ENCODE assay signal across 14 cellular contexts in genomic region chr6:52534966-52535390, GRCh38. TPM values are rescaled to one million over a fixed set of nuclear protein-coding genes. Genes with fewer than 3 reads are reported as not detected.
DNase-seq lines count a peak whose midpoint lies in the region; ATAC-seq lines count a peak whose summit lies in the region.
"Had no signal": no experiment of that assay in that cellular context is flagged by ENCODE, and none has a peak within 500 bp of the region (broad histone marks: within the 10 kb centered on the region; RNA-seq: fewer than 3 reads in every experiment).

No MANE protein-coding gene starts in this region.

- peaks cover 4% of the 10 kb centered on the region for H3K36me3 Mint-ChIP-seq in activated CD4-positive, alpha-beta T cell treated with anti-CD3 and anti-CD28 coated beads, Interleukin-2, amount 10 ng/mL, durations not matched to agents 7 days and 5 days (ENCODE audit: low read depth)
- H3K36me3 Mint-ChIP-seq in activated CD4-positive, alpha-beta memory T cell treated with anti-CD3 and anti-CD28 coated beads for 36 hours, result peaks cover 5% of the 10 kb centered on the region

- peak overlapping the region; percentile 83 for H3K27ac Mint-ChIP-seq in activated CD4-positive, alpha-beta T cell treated with anti-CD3 and anti-CD28 coated beads, Interleukin-2, amount 10 ng/mL, durations not matched to agents 7 days and 5 days
- no peak overlapping the region for H3K27ac Mint-ChIP-seq in activated CD4-positive, alpha-beta memory T cell treated with anti-CD3 and anti-CD28 coated beads for 36 hours

- intact Hi-C loops in activated CD4-positive, alpha-beta memory T cell treated with anti-CD3 and anti-CD28 coated beads for 36 hours (cut with micrococcal nuclease), result no loop called here

- ATAC-seq in HG02884 (IDR thresholded peaks at IDR 0.05; ENCODE audit: unreplicated experiment) (peak; percentile 32), GM21381 (IDR thresholded peaks at IDR 0.05; ENCODE audit: unreplicated experiment) (no peak)
- ATAC-seq: A549, esophagus mucosa had no signal

- CTCF ChIA-PET in activated CD4-positive, alpha-beta T cell treated with anti-CD3 and anti-CD28 coated beads, Interleukin-2, amount 10 ng/mL, durations not matched to agents 7 days and 5 days (lab: Charles Lee), result interaction anchor here (1.1 to 3.4 kb wide), 3 partner anchors 11 to 115 kb away, joined by 3 to 11 read pairs (median 4); partner anchors contain the start of gene EFHC1
- CTCF ChIA-PET in activated CD4-positive, alpha-beta memory T cell treated with anti-CD3 and anti-CD28 coated beads for 36 hours (lab: Charles Lee), result no interaction called here

- no peaks in the 10 kb centered on the region for H3K9me3 ChIP-seq in SJCRH30 (replicated peaks)
- H3K9me3 ChIP-seq: A549, neutrophil, tibial artery had no signal

- peaks cover 49% of the 10 kb centered on the region for H3K4me1 Mint-ChIP-seq in activated CD4-positive, alpha-beta T cell treated with anti-CD3 and anti-CD28 coated beads, Interleukin-2, amount 10 ng/mL, durations not matched to agents 7 days and 5 days
- peaks cover 38% of the 10 kb centered on the region for H3K4me1 Mint-ChIP-seq in activated CD4-positive, alpha-beta memory T cell treated with anti-CD3 and anti-CD28 coated beads for 36 hours (ENCODE audit: low read depth)

- no peak overlapping the region for H3K4me3 ChIP-seq in SJCRH30
- H3K4me3 ChIP-seq: A549, tibial artery had no signal

- H3K27me3 Mint-ChIP-seq in activated CD4-positive, alpha-beta T cell treated with anti-CD3 and anti-CD28 coated beads, Interleukin-2, amount 10 ng/mL, durations not matched to agents 7 days and 5 days, result no peaks in the 10 kb centered on the region
- no peaks in the 10 kb centered on the region for H3K27me3 Mint-ChIP-seq in activated CD4-positive, alpha-beta memory T cell treated with anti-CD3 and anti-CD28 coated beads for 36 hours

- peak; percentile 56 for DNase-seq in activated CD4-positive, alpha-beta T cell treated with anti-CD3 and anti-CD28 coated beads, Interleukin-2, amount 10 ng/mL, durations not matched to agents 7 days and 5 days
- DNase-seq in activated CD4-positive, alpha-beta T cell treated with anti-CD3 and anti-CD28 coated beads for 1 hour, result no peak
- DNase-seq in activated CD4-positive, alpha-beta memory T cell treated with anti-CD3 and anti-CD28 coated beads for 36 hours, result peak; percentile 64
- peak; percentile 14 to 30 for DNase-seq in stimulated activated CD8-positive, alpha-beta memory T cell treated with anti-CD3 and anti-CD28 coated beads, Interleukin-2, amount 100 ng/mL, for 48 hours (ENCODE audit: low read depth in 2 of 2)
- no peak for DNase-seq in SJCRH30
- DNase-seq in NCI-H524 treated with DMSO at 0.1 percent for 48 hours (lab: John Stamatoyannopoulos, UW), result no peak
- DNase-seq: OCI-M1; stimulated activated CD4-positive, alpha-beta T cell treated with anti-CD3 and anti-CD28 coated beads, Interleukin-2, amount 100 ng/mL, for 24 hours; tibial artery had no signal

- peaks cover 41% of the 10 kb centered on the region for H3K4me1 ChIP-seq in SJCRH30

- H3K4me3 Mint-ChIP-seq in activated CD4-positive, alpha-beta T cell treated with anti-CD3 and anti-CD28 coated beads, Interleukin-2, amount 10 ng/mL, durations not matched to agents 7 days and 5 days, result no peak overlapping the region
- H3K4me3 Mint-ChIP-seq in activated CD4-positive, alpha-beta memory T cell treated with anti-CD3 and anti-CD28 coated beads for 36 hours, result no peak overlapping the region

- peaks cover 12% of the 10 kb centered on the region for H3K36me3 ChIP-seq in SJCRH30

- H3K27ac ChIP-seq in SJCRH30, result no peak overlapping the region
- H3K27ac ChIP-seq: A549, neutrophil had no signal

- H3K27me3 ChIP-seq in SJCRH30, result no peaks in the 10 kb centered on the region
- H3K27me3 ChIP-seq: neutrophil, tibial artery had no signal

- POLR2A ChIA-PET in activated CD4-positive, alpha-beta T cell treated with anti-CD3 and anti-CD28 coated beads, Interleukin-2, amount 10 ng/mL, durations not matched to agents 7 days and 5 days (lab: Charles Lee), result no interaction called here
- POLR2A ChIA-PET in activated CD4-positive, alpha-beta memory T cell treated with anti-CD3 and anti-CD28 coated beads for 36 hours (lab: Charles Lee), result no interaction called here

- no peaks in the 10 kb centered on the region for H3K9me3 Mint-ChIP-seq in activated CD4-positive, alpha-beta T cell treated with anti-CD3 and anti-CD28 coated beads, Interleukin-2, amount 10 ng/mL, durations not matched to agents 7 days and 5 days
- H3K9me3 Mint-ChIP-seq in activated CD4-positive, alpha-beta memory T cell treated with anti-CD3 and anti-CD28 coated beads for 36 hours, result no peaks in the 10 kb centered on the region

RNA-seq across cellular contexts. Expression of gene TRAM2, which starts 41.9 kb away (rescaled TPM):
- 1 to 10 TPM; 9.0 to 9.4 TPM for total RNA-seq in activated CD4-positive, alpha-beta T cell treated with anti-CD3 and anti-CD28 coated beads, Interleukin-2, amount 10 ng/mL, durations not matched to agents 7 days and 5 days
- 1 to 10 TPM; 2.4 to 2.6 TPM for total RNA-seq in activated CD4-positive, alpha-beta memory T cell treated with anti-CD3 and anti-CD28 coated beads for 36 hours
- total RNA-seq in SJCRH30 (2014; rRNA removed; shearing (Covaris generic)), result 28.4 and 28.8 TPM in 2 replicates

Comparison
In these comparisons a context has a peak if more than half of its experiments do, and no peak if none do; other contexts are left out.
1. DNase-seq: peak in activated CD4-positive, alpha-beta T cell treated with anti-CD3 and anti-CD28 coated beads, Interleukin-2, amount 10 ng/mL, durations not matched to agents 7 days and 5 days (single experiment), activated CD4-positive, alpha-beta memory T cell treated with anti-CD3 and anti-CD28 coated beads for 36 hours (single experiment) and stimulated activated CD8-positive, alpha-beta memory T cell treated with anti-CD3 and anti-CD28 coated beads, Interleukin-2, amount 100 ng/mL, for 48 hours (2 of 2); none in activated CD4-positive, alpha-beta T cell treated with anti-CD3 and anti-CD28 coated beads for 1 hour (single experiment), SJCRH30 (0 of 2) and NCI-H524 treated with DMSO at 0.1 percent for 48 hours (single experiment).